18 cellular contexts compared by ENCODE assay signal in genomic region chr4:132526652-132527051, GRCh38.
"Had no signal": no experiment of that assay in that cellular context is flagged by ENCODE, and none has a peak within 500 bp of the region (broad histone marks: within the 10 kb centered on the region; RNA-seq: fewer than 3 reads in every experiment).

No MANE protein-coding gene starts in this region.

- H3K36me3 Mint-ChIP-seq: mesothelial cell of epicardium, naive B cell had no signal

- DNase-seq: dermis blood vessel endothelial cell; dorsolateral prefrontal cortex; effector CD4-positive, alpha-beta T cell; effector memory CD4-positive, alpha-beta T cell; foreskin keratinocyte; heart left ventricle; hippocampal formation; left cardiac atrium; left lung; left ventricle myocardium superior; lower lobe of right lung; mesenchymal stem cell; mucosa of descending colon; naive B cell had no signal

- H3K27ac Mint-ChIP-seq: mesothelial cell of epicardium, naive B cell had no signal

- H3K36me3 ChIP-seq: esophagus muscularis mucosa, gastroesophageal sphincter, heart left ventricle, left lung, lower lobe of right lung had no signal

- ATAC-seq: foreskin keratinocyte, gastroesophageal sphincter, heart left ventricle, left cardiac atrium, left lung, left ventricle myocardium superior, lower lobe of right lung, mucosa of descending colon had no signal

- H3K27me3 Mint-ChIP-seq: naive B cell had no signal

- H3K9me3 ChIP-seq: esophagus muscularis mucosa, gastroesophageal sphincter, lower lobe of right lung, mucosa of descending colon had no signal

- H3K4me3 Mint-ChIP-seq: mesothelial cell of epicardium, naive B cell had no signal

- H3K27me3 ChIP-seq: dorsolateral prefrontal cortex, esophagus muscularis mucosa, foreskin keratinocyte, gastroesophageal sphincter, heart left ventricle, left lung had no signal

- H3K4me1 Mint-ChIP-seq: mesothelial cell of epicardium, naive B cell had no signal

- H3K4me3 ChIP-seq: coronary artery, dorsolateral prefrontal cortex, esophagus muscularis mucosa, gastroesophageal sphincter, heart left ventricle, left lung, lower lobe of right lung, mucosa of descending colon had no signal

- H3K4me1 ChIP-seq: esophagus muscularis mucosa, foreskin keratinocyte, gastroesophageal sphincter, heart left ventricle, left lung, lower lobe of right lung had no signal

- H3K27ac ChIP-seq: coronary artery, dorsolateral prefrontal cortex, esophagus muscularis mucosa, foreskin keratinocyte, gastroesophageal sphincter, heart left ventricle, left lung, lower lobe of right lung had no signal
